8 cellular contexts compared by ENCODE assay signal in the genomic region with DNA sequence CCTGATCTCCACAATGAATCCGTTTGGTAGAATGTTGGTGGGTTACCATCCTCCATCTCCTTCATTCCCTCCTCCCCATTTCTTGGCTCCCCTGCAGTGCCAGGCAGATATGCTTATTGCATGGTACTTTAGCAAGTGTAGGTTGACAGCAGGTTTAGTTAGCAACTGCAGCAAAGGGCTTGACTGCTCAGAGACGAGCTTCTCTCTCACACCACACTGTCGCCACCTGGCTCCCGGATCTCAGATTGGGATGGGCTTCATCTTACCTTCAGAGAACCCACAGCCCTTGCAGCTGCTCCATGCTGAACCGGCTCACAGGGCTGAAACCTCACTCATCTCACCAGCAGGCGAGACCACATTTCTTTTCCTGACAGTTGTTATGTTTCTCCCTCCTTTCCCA.
A peak's percentile ranks its signal among the peaks of the same experiment; 100 is the strongest.
DNase-seq lines count a peak whose midpoint lies in the region; ATAC-seq and TF ChIP-seq lines count a peak whose summit lies in the region.

No MANE protein-coding gene starts in this region.

- H3K36me3 Mint-ChIP-seq in endodermal cell (ENCODE audit: low read depth): no peaks in the 10 kb centered on the region

- H3K4me3 Mint-ChIP-seq in endodermal cell: no peak overlapping the region

- 62 to 84% methylated on average over 4 to 6 of the region's 6 CpGs for WGBS in endodermal cell (ENCODE audit: insufficient coverage in 1 of 2, insufficient read length in 1 of 2), 2 experiments
- 46 to 57% (median 46%) methylated on average over 6 of the region's 6 CpGs for WGBS in psoas muscle, 3 donors

- H3K9me3 Mint-ChIP-seq in endodermal cell: peaks cover 11% of the 10 kb centered on the region

- no peak overlapping the region for H3K27ac Mint-ChIP-seq in endodermal cell

- H3K9me3 ChIP-seq in endodermal cell (ENCODE audit: control insufficient read depth, low read length): no peaks in the 10 kb centered on the region
- no peaks in the 10 kb centered on the region for H3K9me3 ChIP-seq in psoas muscle

- H3K27me3 Mint-ChIP-seq in endodermal cell (ENCODE audit: insufficient read depth): peaks cover 11% of the 10 kb centered on the region

- H3K4me3 ChIP-seq in endodermal cell (ENCODE audit: low read length): no peak overlapping the region
- H3K4me3 ChIP-seq in psoas muscle: no peak overlapping the region

- peaks cover 3% of the 10 kb centered on the region for H3K4me1 Mint-ChIP-seq in endodermal cell

- peak; percentile 1 for DNase-seq in NCI-H345 (lab: John Stamatoyannopoulos, UW)
- DNase-seq in NCI-H345 treated with DMSO at 0.1 percent for 48 hours (lab: John Stamatoyannopoulos, UW; ENCODE audit: unreplicated experiment): no peak
- peak; percentile 5 for DNase-seq in NCI-H2171 (lab: John Stamatoyannopoulos, UW)
- peak; percentile 86 for DNase-seq in endodermal cell
- DNase-seq in psoas muscle: no peak
- DNase-seq in NCI-H1048 (lab: John Stamatoyannopoulos, UW): no peak
- DNase-seq in SKM-1 treated with dmso at 0.1 percent for 144 hours (lab: John Stamatoyannopoulos, UW; ENCODE audit: unreplicated experiment): no peak

- no peak overlapping the region for H3K9ac ChIP-seq in endodermal cell (ENCODE audit: extremely low read depth, low read length, poor library complexity, severe bottlenecking)

- H3K4me1 ChIP-seq in endodermal cell (ENCODE audit: control insufficient read depth, insufficient read depth, low read length): no peaks in the 10 kb centered on the region
- peaks cover 7% of the 10 kb centered on the region for H3K4me1 ChIP-seq in psoas muscle

- intact Hi-C loops in psoas muscle (cut with DNase I): loop anchor here in 1 of 2 donors (5.0 kb wide), 1 partner anchor 369 kb away; no protein-coding TSS in a partner anchor

- peaks cover 10% of the 10 kb centered on the region for H3K27me3 ChIP-seq in endodermal cell (ENCODE audit: control insufficient read depth, insufficient read depth, low read length, poor library complexity, severe bottlenecking)
- peaks cover 0 to 2% (median 0%) of the 10 kb centered on the region in 3 donors for H3K27me3 ChIP-seq in psoas muscle (ENCODE audit: insufficient read depth in 3 of 3, low read length in 2 of 3)

- ATAC-seq in psoas muscle (peak; percentile 34 to 52 (median 46)), HG02981 (IDR thresholded peaks at IDR 0.05; ENCODE audit: unreplicated experiment) (no peak)

- TF ChIP-seq CTCF in endodermal cell (conservative IDR thresholded peaks at IDR 0.05): peak; percentile 67
- TF ChIP-seq CTCF in psoas muscle (IDR thresholded peaks at IDR 0.05): peak; percentile 24

- H3K36me3 ChIP-seq in endodermal cell (ENCODE audit: control insufficient read depth, insufficient read depth, low read length) (no peaks in the 10 kb centered on the region), psoas muscle (ENCODE audit: insufficient read depth in 1 of 2, low read depth in 1 of 2) (no peaks in the 10 kb centered on the region)

- H3K27ac ChIP-seq in endodermal cell (ENCODE audit: low read depth, low read length): no peak overlapping the region
- no peak overlapping the region for H3K27ac ChIP-seq in psoas muscle

Comparison
In these comparisons a context has a peak if more than half of its experiments do, and no peak if none do; other contexts are left out.
1. DNase-seq: peak in NCI-H345 (single experiment), NCI-H2171 (single experiment) and endodermal cell (single experiment); none in NCI-H345 treated with DMSO at 0.1 percent for 48 hours (single experiment), psoas muscle (0 of 2), NCI-H1048 (single experiment) and SKM-1 treated with dmso at 0.1 percent for 144 hours (single experiment).